Comparison of ENCODE assay signal across 8 cellular contexts in the genomic region with DNA sequence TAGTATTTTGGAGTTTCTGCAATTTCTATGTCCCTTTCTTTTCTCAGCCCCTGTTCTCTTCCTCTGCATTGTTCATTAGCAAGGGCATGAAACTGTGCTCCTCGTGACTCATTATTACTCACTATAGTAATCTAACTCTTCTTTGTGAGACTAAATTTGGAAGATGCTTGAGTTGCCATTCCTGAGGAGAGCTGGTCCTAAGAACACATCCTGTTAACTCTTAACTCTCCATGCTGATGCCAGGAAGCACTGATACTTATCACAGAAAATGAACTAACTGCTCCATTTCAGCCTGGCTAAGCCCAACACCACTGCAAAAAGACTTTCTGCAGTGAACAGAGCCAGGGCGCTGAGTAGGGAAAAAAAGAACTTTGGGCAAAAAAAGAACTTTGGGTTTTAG. TPM values are rescaled to one million over a fixed set of nuclear protein-coding genes. Genes with fewer than 3 reads are reported as not detected.
DNase-seq lines count a peak whose midpoint lies in the region; ATAC-seq and TF ChIP-seq lines count a peak whose summit lies in the region.

No MANE protein-coding gene starts in this region.

- ATAC-seq in DND-41 (ENCODE audit: insufficient read depth, low read depth), result peak; percentile 25; the same call in 1 of the 3 replicates
- ATAC-seq in lung (ENCODE audit: insufficient read depth, low FRiP score), result peak; percentile 87
- ATAC-seq in GM21528 (IDR thresholded peaks at IDR 0.05; ENCODE audit: low FRiP score, unreplicated experiment), result no peak
- no peak for ATAC-seq in HG03571 (IDR thresholded peaks at IDR 0.05; ENCODE audit: unreplicated experiment)
- no peak for ATAC-seq in GM18870 (IDR thresholded peaks at IDR 0.05; ENCODE audit: unreplicated experiment)

- H3K9me3 ChIP-seq in DND-41 (ENCODE audit: insufficient read depth, low read length, severe bottlenecking) (no peaks in the 10 kb centered on the region), lung (ENCODE audit: control insufficient read depth in 2 of 2, insufficient read depth in 1 of 2, low read length in 1 of 2) (no peaks in the 10 kb centered on the region)

- H3K4me3 ChIP-seq in DND-41 (ENCODE audit: low read depth in 1 of 2, low read length in 2 of 2) (no peak overlapping the region), lung (no peak overlapping the region)

- H3K27me3 ChIP-seq in DND-41 (ENCODE audit: insufficient read depth, low read length, poor library complexity) (no peaks in the 10 kb centered on the region), lung (ENCODE audit: control insufficient read depth, insufficient read depth) (no peaks in the 10 kb centered on the region)

- no peak overlapping the region for H3K9ac ChIP-seq in DND-41 (ENCODE audit: low read depth, low read length)

- H4K20me1 ChIP-seq in DND-41 (ENCODE audit: insufficient read depth, low read length), result no peaks in the 10 kb centered on the region

- TF ChIP-seq CTCF in DND-41 (IDR thresholded peaks at IDR 0.05; ENCODE audit: borderline replicate concordance, extremely low read depth, low read length, poor library complexity, severe bottlenecking) (no peak), lung (IDR thresholded peaks at IDR 0.05; ENCODE audit: control extremely low read depth, extremely low read depth) (no peak)

- H3K79me2 ChIP-seq in DND-41 (ENCODE audit: insufficient read depth, low read length), result no peaks in the 10 kb centered on the region

- WGBS in lung, 2 donors, result 46 to 65% methylated on average over 2 of the region's 2 CpGs

- no peak overlapping the region for H2AFZ ChIP-seq in DND-41 (ENCODE audit: low read depth, low read length)

- H3K27ac ChIP-seq in DND-41 (ENCODE audit: low read length) (no peak overlapping the region), caudate nucleus (ENCODE audit: low read depth, low read length) (peak overlapping the region; percentile 17), lung (ENCODE audit: low read depth in 1 of 2, low read length in 1 of 2) (peak overlapping the region; percentile 79 to 92)

- DNase-seq in DND-41 (no peak), MV-4-11 (lab: John Stamatoyannopoulos, UW) (peak; percentile 85), caudate nucleus (lab: John Stamatoyannopoulos, UW) (peak in 2 of 61 donors; percentile 13 to 30), lung (ENCODE audit: low spot score) (no peak), mucosa of gallbladder (ENCODE audit: low spot score) (no peak)

- no peaks in the 10 kb centered on the region for H3K4me1 ChIP-seq in DND-41 (ENCODE audit: insufficient read depth, low read length)
- peaks cover 3 to 19% of the 10 kb centered on the region in 2 donors for H3K4me1 ChIP-seq in lung (ENCODE audit: control insufficient read depth in 2 of 2, insufficient read depth in 2 of 2, low read length in 2 of 2)

- no peak overlapping the region for H3K4me2 ChIP-seq in DND-41 (ENCODE audit: insufficient read depth, low read length)

- H3K36me3 ChIP-seq in DND-41 (ENCODE audit: insufficient read depth, low read length), result no peaks in the 10 kb centered on the region
- no peaks in the 10 kb centered on the region for H3K36me3 ChIP-seq in lung (ENCODE audit: control insufficient read depth in 2 of 2, insufficient read depth in 2 of 2, low read length in 2 of 2)

RNA-seq across cellular contexts. Expression of a gene that starts 10.6 kb away (rescaled TPM):
- total RNA-seq in lung (100 to 1,000 TPM; 277 to 299 TPM), mucosa of gallbladder (253 TPM)
- polyA plus RNA-seq in lung, result 100 to 1,000 TPM in 1 of 2 donors, 10 to 100 TPM in 1; 48.6 to 108 TPM

RNA-seq across cellular contexts. Expression of a gene that starts 19.4 kb away (rescaled TPM):
- total RNA-seq in lung (1 to 10 TPM; 4.5 to 9.1 TPM), mucosa of gallbladder (32.8 TPM)
- polyA plus RNA-seq in lung, result 1 to 10 TPM; 2.2 to 2.8 TPM

Comparison
In these comparisons a context has a peak if more than half of its experiments do, and no peak if none do; other contexts are left out.
1. ATAC-seq: peak in DND-41 (single experiment) and lung (single experiment); none in GM21528 (single experiment), HG03571 (single experiment) and GM18870 (single experiment).